In the genomic region with DNA sequence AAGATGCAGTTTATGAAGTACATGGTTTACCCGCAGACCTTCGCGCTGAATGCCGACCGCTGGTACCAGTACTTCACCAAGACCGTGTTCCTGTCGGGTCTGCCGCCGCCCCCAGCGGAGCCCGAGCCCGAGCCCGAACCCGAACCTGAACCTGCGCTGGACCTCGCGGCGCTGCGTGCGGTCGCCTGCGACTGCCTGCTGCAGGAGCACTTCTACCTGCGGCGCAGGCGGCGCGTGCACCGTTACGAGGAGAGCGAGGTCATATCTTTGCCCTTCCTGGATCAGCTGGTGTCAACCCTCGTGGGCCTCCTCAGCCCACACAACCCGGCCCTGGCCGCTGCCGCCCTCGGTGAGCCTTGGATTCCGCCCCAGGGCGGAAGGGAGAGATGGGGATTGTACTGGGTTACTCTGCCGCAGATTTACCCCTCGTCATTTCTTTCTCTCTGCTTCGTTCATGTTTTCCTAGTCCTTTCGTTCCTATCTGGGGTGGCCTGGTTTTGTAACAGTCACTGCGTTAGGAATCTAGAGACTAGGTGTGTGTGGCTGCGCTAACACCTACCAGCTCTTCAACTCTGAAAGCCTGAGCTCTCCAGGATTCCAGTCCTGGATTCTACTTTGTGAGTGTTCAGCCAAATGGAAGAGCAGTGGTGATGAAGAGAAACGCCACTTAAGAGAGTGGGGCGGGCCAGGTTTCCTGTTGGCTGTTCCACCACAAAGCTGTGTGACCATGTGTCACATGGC, we compare ENCODE assay signal across 8 cellular contexts. TPM values are rescaled to one million over a fixed set of nuclear protein-coding genes. Genes with fewer than 3 reads are reported as not detected.
A peak's percentile ranks its signal among the peaks of the same experiment; 100 is the strongest.
DNase-seq lines count a peak whose midpoint lies in the region; ATAC-seq, FAIRE-seq and TF ChIP-seq lines count a peak whose summit lies in the region.

No MANE protein-coding gene starts in this region.

- peak overlapping the region; percentile 82 for H2AFZ ChIP-seq in PC-3 (ENCODE audit: low read length)

- intact Hi-C loops in PC-3 (cut with micrococcal nuclease): loop anchor here (2.0 kb wide), 1 partner anchor 65 kb away; no protein-coding TSS in a partner anchor

- peak; percentile 81 for DNase-seq in DMS 273 (lab: John Stamatoyannopoulos, UW; ENCODE audit: unreplicated experiment)
- DNase-seq in HTR-8/SVneo (ENCODE audit: insufficient read length, low spot score): peak; percentile 27
- peak; percentile 75 for DNase-seq in PC-3
- peak; percentile 20 for DNase-seq in activated gamma-delta T cell treated with anti-CD3 and anti-CD28 coated beads, Interleukin-2, amount 50 U/mL, for 16 hours (ENCODE audit: low read depth)
- peak; percentile 52 for DNase-seq in occipital lobe (lab: John Stamatoyannopoulos, UW)

- H3K27ac ChIP-seq in PC-3 (ENCODE audit: low read length): peak overlapping the region; percentile 51
- peak overlapping the region; percentile 59 to 95 (median 94) for H3K27ac ChIP-seq in gastroesophageal sphincter
- peak overlapping the region; percentile 90 for H3K27ac ChIP-seq in thymus (ENCODE audit: low read depth)

- CTCF ChIA-PET in PC-3 (lab: Charles Lee): no interaction called here

- no peaks in the 10 kb centered on the region for H3F3A ChIP-seq in PC-3 (ENCODE audit: low read length, unreplicated experiment)

- TF ChIP-seq EP300 in gastroesophageal sphincter (IDR thresholded peaks at IDR 0.05): no peak

- ATAC-seq in GM21390 (IDR thresholded peaks at IDR 0.05; ENCODE audit: unreplicated experiment) (peak; percentile 37), PC-3 (peak; percentile 49), gastroesophageal sphincter (peak; percentile 23)

- no peak for TF ChIP-seq CTCF in PC-3 (conservative IDR thresholded peaks at IDR 0.05; ENCODE audit: low read depth, low read length)
- TF ChIP-seq CTCF in gastroesophageal sphincter (IDR thresholded peaks at IDR 0.05): no peak

- TF ChIP-seq POLR2A in gastroesophageal sphincter (IDR thresholded peaks at IDR 0.05): no peak

- WGBS in gastroesophageal sphincter (ENCODE audit: low coverage in 1 of 2), 2 donors: 0% methylated on average over 4 to 12 of the region's 45 CpGs
- under 1% methylated on average over 45 of the region's 45 CpGs for WGBS in thymus

- H3K4me3 ChIP-seq in PC-3 (ENCODE audit: low read length) (peak overlapping the region; percentile 91), gastroesophageal sphincter (peak overlapping the region; percentile 74 to 83), thymus (ENCODE audit: low read length) (peak overlapping the region; percentile 74)

- H3K27me3 ChIP-seq in PC-3 (ENCODE audit: low read length) (no peaks in the 10 kb centered on the region), gastroesophageal sphincter (no peaks in the 10 kb centered on the region), thymus (ENCODE audit: control insufficient read depth, insufficient read depth) (no peaks in the 10 kb centered on the region)

- no peaks in the 10 kb centered on the region for H3K9me2 ChIP-seq in PC-3 (replicated peaks; ENCODE audit: low read length)

- BruUV-seq in PC-3 (replicated peaks; lab: Mats Ljungman, UMichigan): no TSS peak

- H3K79me2 ChIP-seq in PC-3 (ENCODE audit: low read length): peaks cover 56% of the 10 kb centered on the region

- peaks cover 34% of the 10 kb centered on the region for H3K36me3 ChIP-seq in PC-3 (ENCODE audit: low read depth, low read length)
- H3K36me3 ChIP-seq in gastroesophageal sphincter: peaks cover 0 to 34% of the 10 kb centered on the region in 2 donors
- no peaks in the 10 kb centered on the region for H3K36me3 ChIP-seq in thymus (ENCODE audit: control insufficient read depth, insufficient read depth)

- H3K9me3 ChIP-seq in PC-3 (ENCODE audit: low read length): no peaks in the 10 kb centered on the region
- H3K9me3 ChIP-seq in gastroesophageal sphincter: no peaks in the 10 kb centered on the region
- no peaks in the 10 kb centered on the region for H3K9me3 ChIP-seq in thymus (ENCODE audit: control insufficient read depth)

- H3K4me2 ChIP-seq in PC-3 (ENCODE audit: low read length): peak overlapping the region; percentile 88

- POLR2A ChIA-PET in PC-3 (lab: Charles Lee; ENCODE audit: unreplicated experiment): interaction anchor here (0.8 kb wide), 1 partner anchor 420 kb away, joined by 3 read pairs; the partner anchor contains the start of gene FGF10

- H3K4me1 ChIP-seq in PC-3 (ENCODE audit: insufficient read depth, low read length) (peaks cover 29% of the 10 kb centered on the region), gastroesophageal sphincter (peaks cover 4 to 33% (median 8%) of the 10 kb centered on the region in 3 donors), thymus (ENCODE audit: control insufficient read depth, insufficient read depth, low read length) (peaks cover 5% of the 10 kb centered on the region)

- peaks cover 17% of the 10 kb centered on the region for H4K20me1 ChIP-seq in PC-3 (ENCODE audit: low read length)

- FAIRE-seq in HTR-8/SVneo (lab: Jason Lieb, UNC): no peak

- H3K9ac ChIP-seq in PC-3 (ENCODE audit: low read length): peak overlapping the region; percentile 91

RNA-seq across cellular contexts. Expression of gene MRPS30, which starts 0.6 kb away (rescaled TPM):
- total RNA-seq in PC-3 (2014; rRNA removed) (139 and 149 TPM in 2 replicates), gastroesophageal sphincter (10 to 100 TPM; 43.8 to 63.8 (median 58.6) TPM), occipital lobe (185 TPM)
- polyA plus RNA-seq in thymus: 29.2 TPM

Comparison
In these comparisons a context has a peak if more than half of its experiments do, and no peak if none do; other contexts are left out.
1. Peak in every context shown above with its lines: DNase-seq, ATAC-seq, H3K4me3 ChIP-seq and H3K27ac ChIP-seq.
2. DNase-seq: peak in every context shown above with its lines; median percentile 81 in DMS 273; 75 in PC-3; 52 in occipital lobe; 27 in HTR-8/SVneo; 20 in activated gamma-delta T cell treated with anti-CD3 and anti-CD28 coated beads, Interleukin-2, amount 50 U/mL, for 16 hours.